Comparison of ENCODE assay signal across 12 cellular contexts in genomic region chr1:174204697-174205308, GRCh38. TPM values are rescaled to one million over a fixed set of nuclear protein-coding genes. Genes with fewer than 3 reads are reported as not detected.
A peak's percentile ranks its signal among the peaks of the same experiment; 100 is the strongest.
DNase-seq lines count a peak whose midpoint lies in the region; ATAC-seq lines count a peak whose summit lies in the region.
"Had no signal": no experiment of that assay in that cellular context is flagged by ENCODE, and none has a peak within 500 bp of the region (broad histone marks: within the 10 kb centered on the region; RNA-seq: fewer than 3 reads in every experiment).

No MANE protein-coding gene starts in this region.

- peaks cover 4 to 39% of the 10 kb centered on the region in 2 donors for H3K36me3 Mint-ChIP-seq in activated naive CD4-positive, alpha-beta T cell treated with anti-CD3 and anti-CD28 coated beads, Interleukin-2, amount 50 U/mL, for 72 hours

- peak; percentile 18 for DNase-seq in stimulated activated CD4-positive, alpha-beta T cell treated with anti-CD3 and anti-CD28 coated beads, Interleukin-15, amount 100 ng/mL, for 24 hours
- no peak for DNase-seq in stimulated activated CD4-positive, alpha-beta T cell treated with anti-CD3 and anti-CD28 coated beads, Interleukin-12 subunit alpha, Interleukin-12 subunit beta, amount 100 ng/mL, for 4 hours
- DNase-seq in MV-4-11 (lab: John Stamatoyannopoulos, UW) (peak; percentile 92), mucosa of gallbladder (ENCODE audit: low spot score) (no peak), HuH-7 (ENCODE audit: low spot score) (no peak), kidney tubule cell (ENCODE audit: low spot score) (no peak)
- DNase-seq in activated naive CD4-positive, alpha-beta T cell treated with anti-CD3 and anti-CD28 coated beads, Interleukin-2, amount 50 U/mL, for 72 hours (ENCODE audit: low spot score in 2 of 2) = no peak
- DNase-seq: AML-193, H9, NCI-H526 treated with DMSO at 0.1 percent for 48 hours, spleen had no signal

- H3K27ac Mint-ChIP-seq in activated naive CD4-positive, alpha-beta T cell treated with anti-CD3 and anti-CD28 coated beads, Interleukin-2, amount 50 U/mL, for 72 hours = peak overlapping the region; percentile 16 to 68

- ATAC-seq in activated naive CD4-positive, alpha-beta T cell treated with anti-CD3 and anti-CD28 coated beads, Interleukin-2, amount 50 U/mL, for 72 hours = peak; percentile 4 to 76
- no peak for ATAC-seq in HG03521 (IDR thresholded peaks at IDR 0.05; ENCODE audit: unreplicated experiment)

- peaks cover 0 to 11% of the 10 kb centered on the region in 2 donors for H3K9me3 Mint-ChIP-seq in activated naive CD4-positive, alpha-beta T cell treated with anti-CD3 and anti-CD28 coated beads, Interleukin-2, amount 50 U/mL, for 72 hours

RNA-seq across cellular contexts. Expression of gene RABGAP1L, which starts 45.5 kb away (rescaled TPM):
- total RNA-seq in activated naive CD4-positive, alpha-beta T cell treated with anti-CD3 and anti-CD28 coated beads, Interleukin-2, amount 50 U/mL, for 72 hours = 10 to 100 TPM; 24.0 to 26.8 TPM
- total RNA-seq in mucosa of gallbladder = 87.4 TPM

Comparison
In these comparisons a context has a peak if more than half of its experiments do, and no peak if none do; other contexts are left out.
1. DNase-seq: peak in stimulated activated CD4-positive, alpha-beta T cell treated with anti-CD3 and anti-CD28 coated beads, Interleukin-15, amount 100 ng/mL, for 24 hours (single experiment) and MV-4-11 (single experiment); none in stimulated activated CD4-positive, alpha-beta T cell treated with anti-CD3 and anti-CD28 coated beads, Interleukin-12 subunit alpha, Interleukin-12 subunit beta, amount 100 ng/mL, for 4 hours (single experiment), activated naive CD4-positive, alpha-beta T cell treated with anti-CD3 and anti-CD28 coated beads, Interleukin-2, amount 50 U/mL, for 72 hours (0 of 2), mucosa of gallbladder (single experiment), HuH-7 (single experiment) and kidney tubule cell (single experiment).